ENCODE assay signal across 19 cellular contexts in genomic region chr2:211127501-211127900, GRCh38.
A peak's percentile ranks its signal among the peaks of the same experiment; 100 is the strongest.
DNase-seq lines count a peak whose midpoint lies in the region; ATAC-seq and TF ChIP-seq lines count a peak whose summit lies in the region.
"Had no signal": no experiment of that assay in that cellular context is flagged by ENCODE, and none has a peak within 500 bp of the region (broad histone marks: within the 10 kb centered on the region; RNA-seq: fewer than 3 reads in every experiment).

No MANE protein-coding gene starts in this region.

- POLR2A ChIA-PET in naive thymus-derived CD8-positive, alpha-beta T cell (lab: Charles Lee): no interaction called here

- peak in 42 of 76 experiments; percentile 0 to 68 (median 26) for DNase-seq in HUDEP-2 (lab: John Stamatoyannopoulos, UW; ENCODE audit: unreplicated experiment in 76 of 76)
- peak; percentile 13 for DNase-seq in OCI-M1 (lab: John Stamatoyannopoulos, UW)
- peak; percentile 78 for DNase-seq in fibroblast of the aortic adventitia (ENCODE audit: low read depth)
- peak; percentile 8 for DNase-seq in renal cortical epithelial cell (ENCODE audit: low read depth)
- DNase-seq in naive thymus-derived CD8-positive, alpha-beta T cell: no peak
- DNase-seq in psoas muscle: no peak
- DNase-seq: CD8-positive, alpha-beta T cell; DMS 273 treated with DMSO at 0.1 percent for 48 hours; DMS53; DND-41; EL; GM23248; HCEC 1CT; IMR-90 had no signal

- H3K36me3 Mint-ChIP-seq in naive thymus-derived CD8-positive, alpha-beta T cell: no peaks in the 10 kb centered on the region
- H3K36me3 Mint-ChIP-seq: CD8-positive, alpha-beta T cell had no signal

- no peak overlapping the region for H3K27ac ChIP-seq in psoas muscle
- H3K27ac ChIP-seq: BLaER1 treated with 17β-estradiol and CSF1 and Interleukin-3, amounts not matched to agents 10 nM and 100 nM; GM23248; HL-60 had no signal

- H3K4me3 ChIP-seq in fibroblast of the aortic adventitia (ENCODE audit: low read depth, low read length): no peak overlapping the region
- no peak overlapping the region for H3K4me3 ChIP-seq in psoas muscle
- H3K4me3 ChIP-seq: BLaER1 treated with 17β-estradiol and CSF1 and Interleukin-3, amounts not matched to agents 10 nM and 100 nM; GM12878; GM23248 had no signal

- 64 to 90% (median 78%) methylated on average over 2 of the region's 2 CpGs for WGBS in psoas muscle, 3 donors

- H3K4me1 Mint-ChIP-seq in naive thymus-derived CD8-positive, alpha-beta T cell: no peaks in the 10 kb centered on the region
- H3K4me1 Mint-ChIP-seq: B cell had no signal

- no peaks in the 10 kb centered on the region for H3K9me3 ChIP-seq in psoas muscle
- H3K9me3 ChIP-seq: BLaER1 treated with 17β-estradiol and CSF1 and Interleukin-3, amounts not matched to agents 10 nM and 100 nM had no signal

- H3K4me1 ChIP-seq in psoas muscle: no peaks in the 10 kb centered on the region
- H3K4me1 ChIP-seq: BLaER1 treated with 17β-estradiol and CSF1 and Interleukin-3, amounts not matched to agents 10 nM and 100 nM had no signal

- H3K36me3 ChIP-seq in psoas muscle (ENCODE audit: insufficient read depth in 1 of 2, low read depth in 1 of 2): no peaks in the 10 kb centered on the region
- H3K36me3 ChIP-seq: BLaER1 treated with 17β-estradiol and CSF1 and Interleukin-3, amounts not matched to agents 10 nM and 100 nM had no signal

- H3K27me3 Mint-ChIP-seq in naive thymus-derived CD8-positive, alpha-beta T cell: no peaks in the 10 kb centered on the region
- H3K27me3 Mint-ChIP-seq: B cell had no signal

- no peak overlapping the region for H3K4me3 Mint-ChIP-seq in naive thymus-derived CD8-positive, alpha-beta T cell
- H3K4me3 Mint-ChIP-seq: B cell; CD8-positive, alpha-beta T cell had no signal

- no peak overlapping the region for H3K27ac Mint-ChIP-seq in naive thymus-derived CD8-positive, alpha-beta T cell
- H3K27ac Mint-ChIP-seq: B cell; CD8-positive, alpha-beta T cell had no signal

- H3K9me3 Mint-ChIP-seq in naive thymus-derived CD8-positive, alpha-beta T cell: peaks cover 0 to 3% (median 0%) of the 10 kb centered on the region in 9 donors
- H3K9me3 Mint-ChIP-seq: CD8-positive, alpha-beta T cell had no signal

- TF ChIP-seq CTCF in fibroblast of the aortic adventitia (IDR thresholded peaks at IDR 0.05; ENCODE audit: insufficient read depth, low read length): no peak
- TF ChIP-seq CTCF in psoas muscle (IDR thresholded peaks at IDR 0.05): no peak

- ATAC-seq in naive thymus-derived CD8-positive, alpha-beta T cell: no peak
- ATAC-seq in psoas muscle: no peak
- ATAC-seq in HG03571 (IDR thresholded peaks at IDR 0.05; ENCODE audit: unreplicated experiment): no peak
- ATAC-seq: CD8-positive, alpha-beta T cell; GM12878 had no signal

- intact Hi-C loops in psoas muscle (cut with DNase I): no loop called here

- no peaks in the 10 kb centered on the region for H3K27me3 ChIP-seq in psoas muscle (ENCODE audit: insufficient read depth in 3 of 3, low read length in 2 of 3)
- H3K27me3 ChIP-seq: BLaER1 treated with 17β-estradiol and CSF1 and Interleukin-3, amounts not matched to agents 10 nM and 100 nM had no signal

Comparison
In these comparisons a context has a peak if more than half of its experiments do, and no peak if none do; other contexts are left out.
1. DNase-seq: peak in HUDEP-2 (42 of 76), OCI-M1 (single experiment), fibroblast of the aortic adventitia (single experiment) and renal cortical epithelial cell (single experiment); none in naive thymus-derived CD8-positive, alpha-beta T cell (0 of 10) and psoas muscle (0 of 2).